In the genomic region with DNA sequence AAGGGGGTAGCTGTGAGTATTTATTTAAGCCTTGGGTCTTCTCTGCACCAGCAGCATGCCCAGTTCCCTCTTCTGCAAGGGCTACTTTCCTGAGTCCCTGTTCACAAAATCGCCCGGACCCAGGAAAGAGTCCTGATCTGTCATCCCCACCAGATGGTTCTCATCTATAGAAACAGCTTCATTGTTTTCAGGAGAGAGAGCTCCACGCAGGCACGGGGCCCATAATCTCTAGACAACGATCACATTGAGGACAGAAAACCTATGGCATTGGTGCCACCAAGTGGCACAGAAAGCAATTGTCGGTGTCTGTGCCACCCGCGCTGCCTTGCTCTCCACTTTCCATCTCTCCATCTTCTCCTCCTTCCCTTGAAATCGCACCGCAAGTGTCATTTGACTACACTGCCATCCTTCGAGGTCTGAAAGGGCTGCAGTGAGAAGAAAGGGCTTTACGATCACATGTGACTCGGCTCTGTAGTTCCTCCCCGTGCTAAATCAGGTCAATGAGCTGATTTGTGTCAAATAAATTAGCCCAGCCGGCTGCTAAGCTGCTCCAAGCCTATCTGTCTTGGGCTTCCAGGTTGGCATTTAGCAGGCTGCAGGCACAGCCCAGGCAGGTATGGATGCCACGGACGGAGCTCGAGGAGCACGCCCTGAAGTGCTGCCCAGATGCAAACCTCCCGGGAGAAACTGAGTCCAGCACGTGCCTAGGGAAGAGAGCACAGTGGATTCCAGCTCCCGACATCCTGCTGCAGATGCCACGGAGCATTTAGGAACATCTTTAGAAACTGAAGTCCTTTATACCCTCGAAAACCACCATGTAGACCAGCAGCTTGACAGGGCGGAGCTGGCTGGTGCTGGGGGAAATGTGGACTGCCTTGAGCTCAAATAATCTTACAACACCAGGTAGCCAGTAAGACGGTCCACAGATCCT, we compare ENCODE assay signal across 8 cellular contexts. TPM values are rescaled to one million over a fixed set of nuclear protein-coding genes. Genes with fewer than 3 reads are reported as not detected.
DNase-seq lines count a peak whose midpoint lies in the region; ATAC-seq, FAIRE-seq and TF ChIP-seq lines count a peak whose summit lies in the region.

No MANE protein-coding gene starts in this region.

- H3K4me1 Mint-ChIP-seq in activated T-helper 17 cell treated with anti-CD3 and anti-CD28 coated beads, Interleukin-2, amount 50 U/mL, for 72 hours = peaks cover 8% of the 10 kb centered on the region

- H3K36me3 Mint-ChIP-seq in activated T-helper 17 cell treated with anti-CD3 and anti-CD28 coated beads, Interleukin-2, amount 50 U/mL, for 72 hours (ENCODE audit: low read depth) = peaks cover 17% of the 10 kb centered on the region

- DNase-seq in LHCN-M2 (ENCODE audit: low read depth) = peak; percentile 58
- DNase-seq in PC-3 = peak; percentile 86
- DNase-seq in fibroblast of peridontal ligament (ENCODE audit: extremely low read depth) = peak; percentile 78
- DNase-seq in occipital lobe (lab: John Stamatoyannopoulos, UW) = peak; percentile 79
- peak; percentile 68 for DNase-seq in urothelium cell line (ENCODE audit: low spot score)

- H3K9ac ChIP-seq in PC-3 (ENCODE audit: low read length) = no peak overlapping the region; the same call in 1 of the 2 replicates

- ATAC-seq in PC-3 = peak; percentile 92
- ATAC-seq in activated T-helper 17 cell treated with anti-CD3 and anti-CD28 coated beads, Interleukin-2, amount 50 U/mL, for 72 hours (replicated peaks) = peak; percentile 66
- no peak for ATAC-seq in HG03108 (IDR thresholded peaks at IDR 0.05; ENCODE audit: unreplicated experiment)

- H3K4me2 ChIP-seq in DOHH2 (ENCODE audit: low read length) (peak overlapping the region; percentile 79), PC-3 (ENCODE audit: low read length) (peak overlapping the region; percentile 85)

- H3K27ac ChIP-seq in DOHH2 (ENCODE audit: low read depth, low read length) (peak overlapping the region; percentile 91), PC-3 (ENCODE audit: low read length) (no peak overlapping the region)

- no peaks in the 10 kb centered on the region for H3K9me3 Mint-ChIP-seq in activated T-helper 17 cell treated with anti-CD3 and anti-CD28 coated beads, Interleukin-2, amount 50 U/mL, for 72 hours

- intact Hi-C loops in PC-3 (cut with micrococcal nuclease) = loop anchor here (2.0 to 10.0 kb wide), 5 partner anchors 108 to 844 kb away; no protein-coding TSS in a partner anchor

- no TSS peak for BruUV-seq in PC-3 (replicated peaks; lab: Mats Ljungman, UMichigan)

- H4K20me1 ChIP-seq in DOHH2 (ENCODE audit: control insufficient read depth, insufficient read depth, low read depth, low read length) = no peaks in the 10 kb centered on the region
- no peaks in the 10 kb centered on the region for H4K20me1 ChIP-seq in PC-3 (ENCODE audit: low read length)

- H3F3A ChIP-seq in DOHH2 (ENCODE audit: control insufficient read depth, insufficient read depth) (peaks cover 49% of the 10 kb centered on the region), PC-3 (ENCODE audit: low read length, unreplicated experiment) (no peaks in the 10 kb centered on the region)

- H3K4me1 ChIP-seq in DOHH2 (ENCODE audit: control insufficient read depth, low read length) = peaks cover 65% of the 10 kb centered on the region
- peaks cover 13% of the 10 kb centered on the region for H3K4me1 ChIP-seq in PC-3 (ENCODE audit: insufficient read depth, low read length)

- FAIRE-seq in urothelium cell line (lab: Jason Lieb, UNC) = peak; percentile 77

- POLR2A ChIA-PET in PC-3 (lab: Charles Lee; ENCODE audit: unreplicated experiment) = no interaction called here

- H3K4me3 ChIP-seq in DOHH2 (ENCODE audit: low read length) (peak overlapping the region; percentile 52), PC-3 (ENCODE audit: low read length) (peak overlapping the region; percentile 61)

- H3K27me3 ChIP-seq in DOHH2 (ENCODE audit: control insufficient read depth, low read length) = no peaks in the 10 kb centered on the region
- peaks cover 8% of the 10 kb centered on the region for H3K27me3 ChIP-seq in PC-3 (ENCODE audit: low read length)

- H3K79me2 ChIP-seq in DOHH2 (ENCODE audit: control insufficient read depth, low read length) (no peaks in the 10 kb centered on the region), PC-3 (ENCODE audit: low read length) (no peaks in the 10 kb centered on the region)

- TF ChIP-seq CTCF in DOHH2 (IDR thresholded peaks at IDR 0.05; ENCODE audit: low read depth, low read length, poor library complexity, severe bottlenecking) (peak; percentile 48), PC-3 (conservative IDR thresholded peaks at IDR 0.05; ENCODE audit: low read depth, low read length) (peak; percentile 92)

- H3K36me3 ChIP-seq in DOHH2 (ENCODE audit: control insufficient read depth, low read length) (peaks cover 15% of the 10 kb centered on the region), PC-3 (ENCODE audit: low read depth, low read length) (no peaks in the 10 kb centered on the region)

- CTCF ChIA-PET in PC-3 (lab: Charles Lee) = interaction anchor here (0.5 to 2.5 kb wide), 19 partner anchors 10 to 765 kb away, joined by 3 to 24 read pairs (median 4); partner anchors contain the start of gene HRK

- H3K4me3 Mint-ChIP-seq in activated T-helper 17 cell treated with anti-CD3 and anti-CD28 coated beads, Interleukin-2, amount 50 U/mL, for 72 hours = peak overlapping the region; percentile 44

- peaks cover 3% of the 10 kb centered on the region for H3K27me3 Mint-ChIP-seq in activated T-helper 17 cell treated with anti-CD3 and anti-CD28 coated beads, Interleukin-2, amount 50 U/mL, for 72 hours

- H3K9me3 ChIP-seq in DOHH2 (ENCODE audit: control insufficient read depth, insufficient read depth, low read length) = no peaks in the 10 kb centered on the region
- no peaks in the 10 kb centered on the region for H3K9me3 ChIP-seq in PC-3 (ENCODE audit: low read length)

- H2AFZ ChIP-seq in PC-3 (ENCODE audit: low read length) = peak overlapping the region; percentile 78

- no peaks in the 10 kb centered on the region for H3K9me2 ChIP-seq in DOHH2 (replicated peaks; ENCODE audit: control insufficient read depth, low read length)
- no peaks in the 10 kb centered on the region for H3K9me2 ChIP-seq in PC-3 (replicated peaks; ENCODE audit: low read length)

- H3K27ac Mint-ChIP-seq in activated T-helper 17 cell treated with anti-CD3 and anti-CD28 coated beads, Interleukin-2, amount 50 U/mL, for 72 hours = peak overlapping the region; percentile 44

RNA-seq across cellular contexts. Expression of gene SPRING1, which starts 28.8 kb away (rescaled TPM):
- total RNA-seq in LHCN-M2 (2014; rRNA removed) (33.6 and 35.9 TPM in 2 replicates), PC-3 (2014; rRNA removed) (33.4 and 45.2 TPM in 2 replicates), occipital lobe (27.6 TPM)
- 15.5 TPM for polyA plus RNA-seq in LHCN-M2 (2012)
- total RNA-seq in activated T-helper 17 cell treated with anti-CD3 and anti-CD28 coated beads, Interleukin-2, amount 50 U/mL, for 72 hours = 10 to 100 TPM; 17.9 to 32.8 TPM

RNA-seq across cellular contexts. Expression of gene RNFT2, which starts 29.0 kb away (rescaled TPM):
- total RNA-seq in LHCN-M2 (2014; rRNA removed) = 0.64 and 1.6 TPM in 2 replicates
- 0.69 TPM for polyA plus RNA-seq in LHCN-M2 (2012)
- total RNA-seq in PC-3 (2014; rRNA removed) = 12.6 and 15.8 TPM in 2 replicates
- 10 to 100 TPM; 12.3 to 23.6 TPM for total RNA-seq in activated T-helper 17 cell treated with anti-CD3 and anti-CD28 coated beads, Interleukin-2, amount 50 U/mL, for 72 hours
- total RNA-seq in occipital lobe = 36.0 TPM
